Comparison of ENCODE assay signal across 9 cellular contexts in genomic region chr1:234398849-234399381, GRCh38. TPM values are rescaled to one million over a fixed set of nuclear protein-coding genes. Genes with fewer than 3 reads are reported as not detected.
DNase-seq lines count a peak whose midpoint lies in the region; ATAC-seq and TF ChIP-seq lines count a peak whose summit lies in the region.
"Had no signal": no experiment of that assay in that cellular context is flagged by ENCODE, and none has a peak within 500 bp of the region (broad histone marks: within the 10 kb centered on the region; RNA-seq: fewer than 3 reads in every experiment).

No MANE protein-coding gene starts in this region.

- in situ Hi-C loops in astrocyte of the spinal cord (cut with HindIII; ENCODE audit: low sequenced_read_pairs) = no loop called here

- DNase-seq in MCF 10A (ENCODE audit: unreplicated experiment) (peak; percentile 59), breast epithelium (ENCODE audit: low spot score in 2 of 2) (no peak), astrocyte of the spinal cord (ENCODE audit: low read depth, low spot score) (peak; percentile 32), NCI-H2107 treated with DMSO at 0.1 percent for 48 hours (lab: John Stamatoyannopoulos, UW; ENCODE audit: unreplicated experiment) (no peak), NCI-H524 (lab: John Stamatoyannopoulos, UW) (no peak), mesenteric fat pad (ENCODE audit: low spot score) (no peak), HuH-7 (ENCODE audit: low spot score) (no peak)
- DNase-seq: WERI-Rb-1 had no signal

- H3K36me3 ChIP-seq in breast epithelium = no peaks in the 10 kb centered on the region

- peak overlapping the region in 1 of 3 donors; percentile 32 for H3K4me3 ChIP-seq in breast epithelium
- no peak overlapping the region for H3K4me3 ChIP-seq in astrocyte of the spinal cord (ENCODE audit: low read depth, low read length)

- peaks cover 40% of the 10 kb centered on the region for H3K36me3 Mint-ChIP-seq in MCF 10A (ENCODE audit: insufficient read depth, unreplicated experiment)

- H3K4me3 Mint-ChIP-seq in MCF 10A (ENCODE audit: unreplicated experiment) = no peak overlapping the region

- CTCF ChIA-PET in MCF 10A (lab: Yijun Ruan, JAX) = interaction anchor here (0.9 to 1.0 kb wide), 2 partner anchors 25 to 274 kb away, joined by 3 to 4 read pairs; no protein-coding TSS in a partner anchor

- no peaks in the 10 kb centered on the region for H3K27me3 ChIP-seq in breast epithelium

- TF ChIP-seq CTCF in MCF 10A (IDR thresholded peaks at IDR 0.05; ENCODE audit: unreplicated experiment) (no peak), breast epithelium (IDR thresholded peaks at IDR 0.05) (no peak), astrocyte of the spinal cord (IDR thresholded peaks at IDR 0.05; ENCODE audit: low read depth, low read length) (no peak)

- H3K9me3 ChIP-seq in breast epithelium = no peaks in the 10 kb centered on the region

- ATAC-seq in HG03520 (IDR thresholded peaks at IDR 0.05; ENCODE audit: unreplicated experiment) = peak; percentile 49

- no peaks in the 10 kb centered on the region for H3K27me3 Mint-ChIP-seq in MCF 10A (ENCODE audit: insufficient read depth, unreplicated experiment)

- BruUV-seq in MCF 10A (replicated peaks; lab: Mats Ljungman, UMichigan) = no TSS peak

- H3K4me1 Mint-ChIP-seq in MCF 10A (ENCODE audit: insufficient read depth, unreplicated experiment) = peaks cover 28% of the 10 kb centered on the region

- no peak for TF ChIP-seq POLR2A in breast epithelium (IDR thresholded peaks at IDR 0.05)

- POLR2A ChIA-PET in MCF 10A (lab: Yijun Ruan, JAX) = interaction anchor here (0.6 to 2.5 kb wide), 10 partner anchors 11 to 158 kb away, joined by 3 to 36 read pairs (median 4); partner anchors contain the start of gene COA6

- no peaks in the 10 kb centered on the region for H3K9me3 Mint-ChIP-seq in MCF 10A (ENCODE audit: unreplicated experiment)

- intact Hi-C loops in MCF 10A (cut with micrococcal nuclease) = no loop called here
- intact Hi-C loops in breast epithelium (cut with DNase I; ENCODE audit: low total_unique reads) = no loop called here

- H3K27ac Mint-ChIP-seq in MCF 10A (ENCODE audit: low read depth, unreplicated experiment) = peak overlapping the region; percentile 59

- no peak overlapping the region for H3K27ac ChIP-seq in breast epithelium
- H3K27ac ChIP-seq: WERI-Rb-1 had no signal

- H3K4me1 ChIP-seq in breast epithelium = no peaks in the 10 kb centered on the region

RNA-seq across cellular contexts. Expression of gene COA6, which starts 25.7 kb away (rescaled TPM):
- total RNA-seq in MCF 10A (2022) (114 and 115 TPM in 2 replicates), breast epithelium (10 to 100 TPM; 10.4 to 17.7 (median 14.6) TPM), mesenteric fat pad (28.0 TPM)

Comparison
In these comparisons a context has a peak if more than half of its experiments do, and no peak if none do; other contexts are left out.
1. DNase-seq: peak in MCF 10A (single experiment) and astrocyte of the spinal cord (single experiment); none in breast epithelium (0 of 2), NCI-H2107 treated with DMSO at 0.1 percent for 48 hours (single experiment), NCI-H524 (0 of 2), mesenteric fat pad (single experiment) and HuH-7 (single experiment).